In the genomic region with DNA sequence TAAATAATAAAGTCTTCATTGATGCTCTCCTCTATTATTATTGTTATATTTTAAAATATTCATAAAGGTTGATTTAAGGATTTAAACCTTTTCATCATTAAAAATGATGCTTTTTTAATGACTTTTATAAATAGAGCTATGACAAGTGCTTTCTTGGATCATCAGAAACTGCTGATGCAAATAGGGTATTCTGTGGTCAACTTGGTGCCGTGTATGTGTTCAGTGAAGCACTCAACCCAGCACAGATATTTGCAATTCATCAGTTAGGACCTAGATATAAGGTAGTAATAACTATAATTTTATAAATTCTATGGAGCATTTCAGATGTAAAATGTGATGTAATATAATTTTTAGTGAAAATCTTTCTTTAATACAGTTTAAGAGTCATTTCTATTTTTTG, we compare ENCODE assay signal across 7 cellular contexts.
ATAC-seq lines count a peak whose summit lies in the region.

No MANE protein-coding gene starts in this region.

- ATAC-seq in GM18520 (IDR thresholded peaks at IDR 0.05; ENCODE audit: unreplicated experiment), result peak; percentile 78
- ATAC-seq in GM19351 (IDR thresholded peaks at IDR 0.05; ENCODE audit: unreplicated experiment), result peak; percentile 100
- ATAC-seq in GM21423 (IDR thresholded peaks at IDR 0.05; ENCODE audit: unreplicated experiment), result peak; percentile 95
- ATAC-seq in GM21825 (IDR thresholded peaks at IDR 0.05; ENCODE audit: unreplicated experiment), result peak; percentile 99
- peak; percentile 95 for ATAC-seq in HG02938 (IDR thresholded peaks at IDR 0.05; ENCODE audit: unreplicated experiment)
- peak; percentile 92 for ATAC-seq in HG03139 (IDR thresholded peaks at IDR 0.05; ENCODE audit: unreplicated experiment)
- peak; percentile 97 for ATAC-seq in HG03520 (IDR thresholded peaks at IDR 0.05; ENCODE audit: unreplicated experiment)

Comparison
In these comparisons a context has a peak if more than half of its experiments do, and no peak if none do; other contexts are left out.
1. Peak in every context shown above with its lines: ATAC-seq.